ENCODE assay signal across 19 cellular contexts in genomic region chr2:172431993-172432392, GRCh38. TPM values are rescaled to one million over a fixed set of nuclear protein-coding genes. Genes with fewer than 3 reads are reported as not detected.
DNase-seq lines count a peak whose midpoint lies in the region; ATAC-seq and TF ChIP-seq lines count a peak whose summit lies in the region.
"Had no signal": no experiment of that assay in that cellular context is flagged by ENCODE, and none has a peak within 500 bp of the region (broad histone marks: within the 10 kb centered on the region; RNA-seq: fewer than 3 reads in every experiment).

No MANE protein-coding gene starts in this region.

- peaks cover 72% of the 10 kb centered on the region for H3K4me1 Mint-ChIP-seq in activated T-cell treated with anti-CD3 and anti-CD28 coated beads, Interleukin-2, amount 50 U/mL, for 24 hours (ENCODE audit: low read depth)

- H3K4me3 Mint-ChIP-seq in activated T-cell treated with anti-CD3 and anti-CD28 coated beads, Interleukin-2, amount 50 U/mL, for 24 hours, result no peak overlapping the region
- H3K4me3 Mint-ChIP-seq: activated T-helper 1 cell treated with anti-CD3 and anti-CD28 coated beads, Interleukin-12 subunit alpha, Interleukin-12 subunit beta, Interleukin-2, Interleukin-4 antibody, amounts not matched to agents 30 ng/mL and 10 ng/mL and 1 ng/mL, durations not matched to agents 14 hours and 24 hours and 36 hours had no signal

- H3K27ac ChIP-seq in RWPE2 (ENCODE audit: poor library complexity, severe bottlenecking), result peak overlapping the region; percentile 98
- no peak overlapping the region for H3K27ac ChIP-seq in iPS-20b (ENCODE audit: low read length)
- H3K27ac ChIP-seq in stomach, result peak overlapping the region in 4 of 5 donors; percentile 91 to 96 (median 95)
- H3K27ac ChIP-seq: brain microvascular endothelial cell had no signal

- peaks cover 67% of the 10 kb centered on the region for H3K4me1 ChIP-seq in RWPE2 (ENCODE audit: insufficient read depth, poor library complexity, severe bottlenecking)
- peaks cover 78% of the 10 kb centered on the region for H3K4me1 ChIP-seq in iPS-20b (ENCODE audit: insufficient read depth, low read length)
- H3K4me1 ChIP-seq in stomach, result peaks cover 52 to 86% (median 67%) of the 10 kb centered on the region in 4 donors

- intact Hi-C loops in stomach (cut with DNase I; ENCODE audit: low total_unique reads) (no loop called here), sciatic nerve (cut with DNase I) (no loop called here)

- TF ChIP-seq EP300 in stomach (IDR thresholded peaks at IDR 0.05), result no peak

- H3K27me3 Mint-ChIP-seq in activated T-cell treated with anti-CD3 and anti-CD28 coated beads, Interleukin-2, amount 50 U/mL, for 24 hours, result no peaks in the 10 kb centered on the region

- H3K9me3 ChIP-seq in RWPE2 (ENCODE audit: severe bottlenecking) (no peaks in the 10 kb centered on the region), iPS-20b (ENCODE audit: insufficient read depth, low read depth, low read length) (no peaks in the 10 kb centered on the region), stomach (no peaks in the 10 kb centered on the region)
- H3K9me3 ChIP-seq: left lung had no signal

- no peak overlapping the region for H3K9ac ChIP-seq in iPS-20b (ENCODE audit: low read depth, low read length)

- ATAC-seq in RWPE2 (ENCODE audit: low read depth), result no peak
- no peak for ATAC-seq in HG03521 (IDR thresholded peaks at IDR 0.05; ENCODE audit: unreplicated experiment)
- no peak for ATAC-seq in sciatic nerve

- no peak for TF ChIP-seq POLR2A in stomach (IDR thresholded peaks at IDR 0.05)

- H3K27me3 ChIP-seq in RWPE2 (ENCODE audit: insufficient read depth, poor library complexity, severe bottlenecking) (no peaks in the 10 kb centered on the region), iPS-20b (ENCODE audit: insufficient read depth, low read length) (0 out of 2 replicates have a peak, but pooled peaks cover under 1% of the 10 kb centered on the region), stomach (peaks cover 0 to 19% (median 7%) of the 10 kb centered on the region in 3 donors)
- H3K27me3 ChIP-seq: brain microvascular endothelial cell had no signal

- no peaks in the 10 kb centered on the region for H3K9me3 Mint-ChIP-seq in activated T-cell treated with anti-CD3 and anti-CD28 coated beads, Interleukin-2, amount 50 U/mL, for 24 hours
- H3K9me3 Mint-ChIP-seq: activated T-helper 1 cell treated with anti-CD3 and anti-CD28 coated beads, Interleukin-12 subunit alpha, Interleukin-12 subunit beta, Interleukin-2, Interleukin-4 antibody, amounts not matched to agents 30 ng/mL and 10 ng/mL and 1 ng/mL, durations not matched to agents 14 hours and 24 hours and 36 hours; IgD-negative memory B cell had no signal

- peak overlapping the region; percentile 6 for H3K27ac Mint-ChIP-seq in activated T-cell treated with anti-CD3 and anti-CD28 coated beads, Interleukin-2, amount 50 U/mL, for 24 hours
- H3K27ac Mint-ChIP-seq: activated T-helper 1 cell treated with anti-CD3 and anti-CD28 coated beads, Interleukin-12 subunit alpha, Interleukin-12 subunit beta, Interleukin-2, Interleukin-4 antibody, amounts not matched to agents 30 ng/mL and 10 ng/mL and 1 ng/mL, durations not matched to agents 14 hours and 24 hours and 36 hours; IgD-negative memory B cell had no signal

- H3K36me3 Mint-ChIP-seq in activated T-cell treated with anti-CD3 and anti-CD28 coated beads, Interleukin-2, amount 50 U/mL, for 24 hours (ENCODE audit: low read depth), result no peaks in the 10 kb centered on the region
- H3K36me3 Mint-ChIP-seq: IgD-negative memory B cell had no signal

- no peak for TF ChIP-seq CTCF in RWPE2 (IDR thresholded peaks at IDR 0.05; ENCODE audit: poor library complexity, severe bottlenecking)
- TF ChIP-seq CTCF in stomach (IDR thresholded peaks at IDR 0.05), result no peak

- H3K36me3 ChIP-seq in RWPE2 (ENCODE audit: low read depth), result peaks cover 63% of the 10 kb centered on the region
- H3K36me3 ChIP-seq in iPS-20b (ENCODE audit: insufficient read depth, low read depth, low read length), result peaks cover 3% of the 10 kb centered on the region; the same call in 1 of the 2 replicates
- H3K36me3 ChIP-seq in stomach, result no peaks in the 10 kb centered on the region
- H3K36me3 ChIP-seq: brain microvascular endothelial cell, left lung had no signal

- H3K4me3 ChIP-seq in RWPE2 (ENCODE audit: severe bottlenecking) (no peak overlapping the region), iPS-20b (ENCODE audit: low read length) (peak overlapping the region; percentile 23; the same call in 1 of the 2 replicates), stomach (no peak overlapping the region)
- H3K4me3 ChIP-seq: left lung had no signal

- no peak for DNase-seq in activated T-cell treated with anti-CD3 and anti-CD28 coated beads, Interleukin-2, amount 50 U/mL, for 24 hours
- DNase-seq in activated T-cell treated with anti-CD3 and anti-CD28 coated beads, Interleukin-2, amount 50 U/mL, for 48 hours, result no peak
- DNase-seq in RWPE2 (ENCODE audit: low spot score) (no peak), stomach (no peak), sciatic nerve (ENCODE audit: low spot score) (no peak), NCI-H2227 treated with DMSO at 0.1 percent for 48 hours (lab: John Stamatoyannopoulos, UW) (no peak)
- DNase-seq: activated CD4-positive, CD25-positive, alpha-beta regulatory T cell; brain microvascular endothelial cell; H7; NCI-H1694 treated with DMSO at 0.1 percent for 48 hours; NCI-H226; PC-9; stimulated activated naive CD4-positive, alpha-beta T cell; trophoblast cell had no signal

- 73 to 86% (median 84%) methylated on average over 2 of the region's 2 CpGs for WGBS in stomach, 5 donors

RNA-seq across cellular contexts. Expression of gene ITGA6, which starts 4.6 kb away (rescaled TPM):
- total RNA-seq in stomach (100 to 1,000 TPM in 3 of 5 donors, 10 to 100 TPM in 2; 20.4 to 391 (median 212) TPM), sciatic nerve (606 TPM)
- polyA plus RNA-seq in stomach, result 10 to 100 TPM; 10.7 to 19.5 (median 18.4) TPM
